In genomic region chr2:73135236-73135635, GRCh38 we compare ENCODE assay signal across 9 cellular contexts.
"Had no signal": no experiment of that assay in that cellular context is flagged by ENCODE, and none has a peak within 500 bp of the region (broad histone marks: within the 10 kb centered on the region; RNA-seq: fewer than 3 reads in every experiment).

No MANE protein-coding gene starts in this region.

- H3K9ac ChIP-seq: GM23248 had no signal

- FAIRE-seq: H1, H54 had no signal

- H3K4me3 ChIP-seq: GM23248, GM23338, HAP-1 had no signal

- H3K27ac ChIP-seq: GM23248 had no signal

- H2AFZ ChIP-seq: GM23248, GM23338 had no signal

- H3K9me3 ChIP-seq: HAP-1 had no signal

- DNase-seq: GOT3, H7, H9 had no signal

- ATAC-seq: HCT116 had no signal

- H3K4me1 ChIP-seq: HAP-1 had no signal

- H3K4me2 ChIP-seq: GM23338 had no signal

- H3K36me3 ChIP-seq: HAP-1 had no signal
